ENCODE assay signal across 19 cellular contexts in the genomic region with DNA sequence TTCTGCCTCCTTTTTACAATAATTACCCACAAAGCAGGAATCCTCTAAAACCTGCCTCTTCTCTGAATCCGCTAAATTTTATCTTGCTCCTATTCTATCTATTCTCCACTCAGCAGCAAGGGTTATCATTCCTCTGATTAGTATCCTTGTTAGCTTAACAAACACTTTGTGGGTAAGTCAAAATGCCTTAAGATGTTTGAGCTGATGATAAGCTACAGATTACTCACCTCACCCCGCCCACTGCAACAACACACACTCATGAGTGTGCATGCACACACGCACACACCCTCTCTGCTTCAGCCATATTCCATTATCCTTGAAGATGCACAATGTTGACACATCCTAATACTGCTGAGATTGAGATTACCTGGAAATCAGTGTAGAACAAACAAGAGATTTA.
DNase-seq lines count a peak whose midpoint lies in the region; ATAC-seq and TF ChIP-seq lines count a peak whose summit lies in the region.
"Had no signal": no experiment of that assay in that cellular context is flagged by ENCODE, and none has a peak within 500 bp of the region (broad histone marks: within the 10 kb centered on the region; RNA-seq: fewer than 3 reads in every experiment).

No MANE protein-coding gene starts in this region.

- no peak overlapping the region for H3K4me3 Mint-ChIP-seq in MCF 10A (ENCODE audit: unreplicated experiment)

- H3K4me1 Mint-ChIP-seq in MCF 10A (ENCODE audit: insufficient read depth, unreplicated experiment), result peaks cover 15% of the 10 kb centered on the region

- no peaks in the 10 kb centered on the region for H3K9me3 ChIP-seq in mammary epithelial cell (replicated peaks; ENCODE audit: insufficient read depth, low read length)
- H3K9me3 ChIP-seq: BLaER1 treated with 17β-estradiol and CSF1 and Interleukin-3, amounts not matched to agents 10 nM and 100 nM; SJCRH30 had no signal

- intact Hi-C loops in mammary epithelial cell (cut with micrococcal nuclease) (no loop called here), MCF 10A (cut with micrococcal nuclease) (no loop called here), left colon (cut with DNase I, micrococcal nuclease) (no loop called here)

- no peaks in the 10 kb centered on the region for H4K20me1 ChIP-seq in mammary epithelial cell (ENCODE audit: insufficient read depth, low read length)
- H4K20me1 ChIP-seq: BLaER1 treated with 17β-estradiol and CSF1 and Interleukin-3, amounts not matched to agents 10 nM and 100 nM had no signal

- no peaks in the 10 kb centered on the region for H3K27me3 Mint-ChIP-seq in MCF 10A (ENCODE audit: insufficient read depth, unreplicated experiment)

- in situ Hi-C loops in mammary epithelial cell (cut with MboI; ENCODE audit: low sequenced_read_pairs in 2 of 2), result loop anchor here (10.0 to 25.0 kb wide), 2 partner anchors 63 to 609 kb away; a partner anchor contains a TSS

- no peak overlapping the region for H3K4me2 ChIP-seq in mammary epithelial cell (ENCODE audit: insufficient read depth, low read depth, low read length)
- H3K4me2 ChIP-seq: BLaER1 treated with 17β-estradiol and CSF1 and Interleukin-3, amounts not matched to agents 10 nM and 100 nM had no signal

- 69% methylated on average over 3 of the region's 3 CpGs for WGBS in mammary epithelial cell (ENCODE audit: low coverage, missing lambda C conversion rate)

- no peaks in the 10 kb centered on the region for H3K9me3 Mint-ChIP-seq in MCF 10A (ENCODE audit: unreplicated experiment)

- H3K9ac ChIP-seq in mammary epithelial cell (ENCODE audit: insufficient read depth, low read length), result no peak overlapping the region
- H3K9ac ChIP-seq: BLaER1 treated with 17β-estradiol and CSF1 and Interleukin-3, amounts not matched to agents 10 nM and 100 nM had no signal

- H3K36me3 ChIP-seq in mammary epithelial cell (ENCODE audit: insufficient read depth, low read length) (no peaks in the 10 kb centered on the region), H7 (replicated peaks; ENCODE audit: control insufficient read depth, insufficient read depth, low read length) (no peaks in the 10 kb centered on the region)
- H3K36me3 ChIP-seq: BLaER1 treated with 17β-estradiol and CSF1 and Interleukin-3, amounts not matched to agents 10 nM and 100 nM; SJCRH30 had no signal

- H2AFZ ChIP-seq in mammary epithelial cell (ENCODE audit: low read depth, low read length), result no peak overlapping the region

- peak; percentile 42 for ATAC-seq in left colon

- dilution Hi-C loops in mammary epithelial cell (cut with HindIII; ENCODE audit: low sequenced_read_pairs), result no loop called here

- no peak overlapping the region for H3K27ac Mint-ChIP-seq in MCF 10A (ENCODE audit: low read depth, unreplicated experiment)

- H3K27ac ChIP-seq in mammary epithelial cell (ENCODE audit: insufficient read depth, low read depth, low read length), result no peak overlapping the region
- peak overlapping the region; percentile 75 for H3K27ac ChIP-seq in epithelial cell of prostate
- H3K27ac ChIP-seq: 22Rv1; BLaER1 treated with 17β-estradiol and CSF1 and Interleukin-3, amounts not matched to agents 10 nM and 100 nM; RWPE1; SJCRH30 had no signal

- H3K27me3 ChIP-seq in mammary epithelial cell (ENCODE audit: insufficient read depth, low read length), result no peaks in the 10 kb centered on the region
- H3K27me3 ChIP-seq in H7 (ENCODE audit: control insufficient read depth, insufficient read depth, low read length), result no peaks in the 10 kb centered on the region
- H3K27me3 ChIP-seq: BLaER1 treated with 17β-estradiol and CSF1 and Interleukin-3, amounts not matched to agents 10 nM and 100 nM; SJCRH30 had no signal

- no peaks in the 10 kb centered on the region for H3K36me3 Mint-ChIP-seq in MCF 10A (ENCODE audit: insufficient read depth, unreplicated experiment)

- BruUV-seq in mammary epithelial cell (replicated peaks; lab: Mats Ljungman, UMichigan), result no TSS peak
- BruUV-seq in MCF 10A (replicated peaks; lab: Mats Ljungman, UMichigan), result no TSS peak

- POLR2A ChIA-PET in MCF 10A (lab: Yijun Ruan, JAX), result no interaction called here

- no peaks in the 10 kb centered on the region for H3K79me2 ChIP-seq in mammary epithelial cell (ENCODE audit: insufficient read depth, low read length)

- H3K4me3 ChIP-seq in mammary epithelial cell (replicated peaks in 1 of 3; ENCODE audit: insufficient read depth in 1 of 3, low read depth in 2 of 3, low read length in 3 of 3), result no peak overlapping the region
- H3K4me3 ChIP-seq in H7 (ENCODE audit: insufficient read depth, low read depth, low read length), result no peak overlapping the region
- H3K4me3 ChIP-seq: BLaER1 treated with 17β-estradiol and CSF1 and Interleukin-3, amounts not matched to agents 10 nM and 100 nM; SJCRH30 had no signal

- CTCF ChIA-PET in mammary epithelial cell (lab: Charles Lee; ENCODE audit: low non-redundant PET), result no interaction called here
- CTCF ChIA-PET in MCF 10A (lab: Yijun Ruan, JAX), result interaction anchor here (0.6 to 1.5 kb wide), 5 partner anchors 12 to 875 kb away, joined by 3 to 14 read pairs (median 3); no protein-coding TSS in a partner anchor

- H3K4me1 ChIP-seq in mammary epithelial cell (ENCODE audit: insufficient read depth, low read length), result peaks cover 33% of the 10 kb centered on the region
- H3K4me1 ChIP-seq: BLaER1 treated with 17β-estradiol and CSF1 and Interleukin-3, amounts not matched to agents 10 nM and 100 nM; SJCRH30 had no signal

- no peak for TF ChIP-seq CTCF in mammary epithelial cell (conservative IDR thresholded peaks at IDR 0.05 in 1 of 2, IDR thresholded peaks at IDR 0.05 in 1 of 2; ENCODE audit: extremely low read depth in 1 of 2, insufficient read depth in 1 of 2, low read depth in 1 of 2, low read length in 2 of 2)
- TF ChIP-seq CTCF in MCF 10A (IDR thresholded peaks at IDR 0.05; ENCODE audit: unreplicated experiment), result no peak

- DNase-seq in mammary epithelial cell, result peak; percentile 48
- DNase-seq in MCF 10A (ENCODE audit: unreplicated experiment), result no peak
- DNase-seq in epithelial cell of prostate (ENCODE audit: low read depth, low spot score), result peak; percentile 33
- no peak for DNase-seq in left colon
- no peak for DNase-seq in NCI-H82 treated with DMSO at 0.1 percent for 48 hours (lab: John Stamatoyannopoulos, UW; ENCODE audit: unreplicated experiment)
- no peak for DNase-seq in epidermal melanocyte (ENCODE audit: insufficient read length, low spot score)
- no peak for DNase-seq in NCI-H1105 treated with DMSO at 0.1 percent for 48 hours (lab: John Stamatoyannopoulos, UW)
- DNase-seq in H7, result no peak
- DNase-seq: NCI-H1048; NCI-H1694; NCI-H2107; NCI-H226; NCI-H526 treated with DMSO at 0.1 percent for 48 hours; NK-92 treated with Interleukin-12 subunit alpha and Interleukin-12 subunit beta, amount 100 ng/mL, for 24 hours; OCI-M1; SJCRH30 had no signal

Comparison
In these comparisons a context has a peak if more than half of its experiments do, and no peak if none do; other contexts are left out.
1. DNase-seq: peak in mammary epithelial cell (single experiment) and epithelial cell of prostate (single experiment); none in MCF 10A (single experiment), left colon (0 of 2), NCI-H82 treated with DMSO at 0.1 percent for 48 hours (single experiment), epidermal melanocyte (single experiment), NCI-H1105 treated with DMSO at 0.1 percent for 48 hours (single experiment) and H7 (single experiment).